ENCODE assay signal across 15 cellular contexts in the genomic region with DNA sequence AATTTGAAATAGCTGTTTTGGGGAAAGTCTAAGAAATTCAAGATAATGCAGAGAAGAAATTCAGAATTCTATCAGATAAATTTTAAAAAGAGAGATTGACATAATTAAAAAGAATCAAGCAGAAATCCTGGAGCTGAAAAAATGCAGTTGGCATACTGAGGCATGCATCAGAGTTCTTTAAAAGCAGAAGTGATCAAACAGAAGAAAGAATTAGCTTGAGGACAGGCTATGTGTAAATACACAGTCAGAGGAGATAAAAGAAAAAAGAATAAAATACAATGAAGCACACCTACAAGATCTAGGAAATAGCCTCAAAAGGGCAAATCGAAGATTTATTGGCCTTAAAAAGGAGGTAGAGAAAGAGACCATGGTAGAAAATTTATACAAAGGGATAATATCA.
"Had no signal": no experiment of that assay in that cellular context is flagged by ENCODE, and none has a peak within 500 bp of the region (broad histone marks: within the 10 kb centered on the region; RNA-seq: fewer than 3 reads in every experiment).

No MANE protein-coding gene starts in this region.

- H3K27me3 Mint-ChIP-seq: activated CD4-positive, alpha-beta memory T cell treated with anti-CD3 and anti-CD28 coated beads for 36 hours had no signal

- H3K4me3 Mint-ChIP-seq: activated CD4-positive, alpha-beta memory T cell treated with anti-CD3 and anti-CD28 coated beads for 36 hours; neural crest cell had no signal

- H3K27ac Mint-ChIP-seq: activated CD4-positive, alpha-beta memory T cell treated with anti-CD3 and anti-CD28 coated beads for 36 hours had no signal

- H3K4me3 ChIP-seq: heart right ventricle, left lung, pancreas, tibial nerve, vagina had no signal

- H3K4me1 ChIP-seq: heart right ventricle, left lung, pancreas, tibial nerve, vagina had no signal

- H3K27ac ChIP-seq: heart right ventricle, left lung, pancreas, tibial nerve, vagina had no signal

- H3K27me3 ChIP-seq: heart right ventricle, left lung, pancreas, tibial nerve, vagina had no signal

- H3K4me1 Mint-ChIP-seq: neural crest cell had no signal

- DNase-seq: activated CD4-positive, alpha-beta memory T cell treated with anti-CD3 and anti-CD28 coated beads for 36 hours; activated CD4-positive, CD25-positive, alpha-beta regulatory T cell treated with anti-CD3 and anti-CD28 coated beads, Interleukin-2, amount 50 U/mL, for 72 hours; activated CD8-positive, alpha-beta memory T cell treated with anti-CD3 and anti-CD28 coated beads, Interleukin-2, amount 50 U/mL, for 4 hours; effector CD4-positive, alpha-beta T cell; foreskin melanocyte; heart right ventricle; islet precursor cell; left lung; mesenchymal stem cell; pancreas; stimulated activated CD4-positive, alpha-beta T cell treated with anti-CD3 and anti-CD28 coated beads, Interleukin-4, amount 100 ng/mL, for 1 hour; T-helper 2 cell had no signal

- ATAC-seq: heart right ventricle, left lung, pancreas had no signal

- H3K36me3 ChIP-seq: heart right ventricle, left lung, pancreas, tibial nerve, vagina had no signal

- H3K9me3 ChIP-seq: pancreas, vagina had no signal
